15 cellular contexts compared by ENCODE assay signal in the genomic region with DNA sequence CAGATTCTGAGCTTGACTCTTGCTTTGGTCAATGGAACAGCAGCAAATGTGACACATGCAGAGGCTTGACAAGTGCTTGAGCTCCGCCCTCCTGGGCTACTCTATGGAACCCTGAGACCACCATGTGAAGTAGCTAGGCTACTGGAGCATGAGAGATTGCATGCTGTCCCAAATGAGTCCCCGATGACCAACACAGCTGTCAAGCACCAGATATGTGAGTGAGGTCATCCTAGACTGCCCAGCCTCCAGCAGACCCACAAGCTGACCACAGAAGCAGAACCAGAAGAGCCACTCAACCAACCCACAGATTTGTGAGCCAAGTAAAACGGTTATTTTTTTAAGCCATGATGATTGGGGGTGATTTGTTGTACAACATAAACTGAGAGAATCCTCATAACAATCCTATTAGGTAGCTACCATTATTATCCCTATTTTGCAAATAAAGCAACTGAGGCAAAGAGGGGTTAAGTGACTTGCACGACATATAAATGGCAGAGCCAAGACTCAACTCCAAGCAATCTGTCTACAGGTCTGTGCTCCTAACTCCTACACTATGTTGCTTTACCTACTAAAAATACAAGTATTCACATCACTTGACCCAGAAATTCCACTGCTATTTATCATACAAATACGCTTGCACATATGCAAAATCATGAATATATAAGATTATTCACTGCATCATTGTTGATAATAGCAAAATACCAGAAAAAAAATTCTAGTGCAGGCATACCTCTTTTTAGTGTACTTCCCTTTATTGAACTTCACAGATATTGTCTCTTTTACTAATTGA.
A peak's percentile ranks its signal among the peaks of the same experiment; 100 is the strongest.
DNase-seq lines count a peak whose midpoint lies in the region; ATAC-seq and TF ChIP-seq lines count a peak whose summit lies in the region.
"Had no signal": no experiment of that assay in that cellular context is flagged by ENCODE, and none has a peak within 500 bp of the region (broad histone marks: within the 10 kb centered on the region; RNA-seq: fewer than 3 reads in every experiment).

No MANE protein-coding gene starts in this region.

- no peak overlapping the region for H3K27ac Mint-ChIP-seq in HFFc6
- H3K27ac Mint-ChIP-seq in WTC11 = no peak overlapping the region
- H3K27ac Mint-ChIP-seq: activated CD4-positive, alpha-beta T cell treated with anti-CD3 and anti-CD28 coated beads for 36 hours; H9 had no signal

- H3K4me3 ChIP-seq in kidney epithelial cell (ENCODE audit: low read depth, low read length) = no peak overlapping the region
- H3K4me3 ChIP-seq in PC-3 (ENCODE audit: low read length) = no peak overlapping the region
- H3K4me3 ChIP-seq: ovary, upper lobe of left lung had no signal

- CTCF ChIA-PET in PC-3 (lab: Charles Lee) (no interaction called here), WTC11 (lab: Charles Lee) (no interaction called here)

- TF ChIP-seq CTCF in HFFc6 (IDR thresholded peaks at IDR 0.05) (no peak), kidney epithelial cell (IDR thresholded peaks at IDR 0.05; ENCODE audit: insufficient read depth, low read length, poor library complexity, severe bottlenecking) (no peak), PC-3 (conservative IDR thresholded peaks at IDR 0.05; ENCODE audit: low read depth, low read length) (no peak), WTC11 (IDR thresholded peaks at IDR 0.05) (no peak)

- intact Hi-C loops in PC-3 (cut with micrococcal nuclease) = no loop called here

- no peaks in the 10 kb centered on the region for H4K20me1 ChIP-seq in PC-3 (ENCODE audit: low read length)

- H3K9me3 ChIP-seq in PC-3 (ENCODE audit: low read length) = no peaks in the 10 kb centered on the region
- H3K9me3 ChIP-seq: ovary, upper lobe of left lung had no signal

- no peak overlapping the region for H3K4me2 ChIP-seq in PC-3 (ENCODE audit: low read length)

- H3K27ac ChIP-seq in PC-3 (ENCODE audit: low read length) = no peak overlapping the region
- H3K27ac ChIP-seq: upper lobe of left lung had no signal

- H3K4me3 Mint-ChIP-seq in HFFc6 = no peak overlapping the region
- H3K4me3 Mint-ChIP-seq in WTC11 = no peak overlapping the region
- H3K4me3 Mint-ChIP-seq: activated CD4-positive, alpha-beta T cell treated with anti-CD3 and anti-CD28 coated beads for 36 hours; activated T-cell treated with anti-CD3 and anti-CD28 coated beads, Interleukin-2, amount 50 U/mL, for 4 hours; H9 had no signal

- no peaks in the 10 kb centered on the region for H3K4me1 ChIP-seq in PC-3 (ENCODE audit: insufficient read depth, low read length)

- POLR2A ChIA-PET in PC-3 (lab: Charles Lee; ENCODE audit: unreplicated experiment) (no interaction called here), WTC11 (lab: Charles Lee) (no interaction called here)

- no peaks in the 10 kb centered on the region for H3K79me2 ChIP-seq in PC-3 (ENCODE audit: low read length)

- DNase-seq in Daoy (ENCODE audit: low read depth) (peak; percentile 24), HFFc6 (peak; percentile 2), RKO (ENCODE audit: low spot score) (peak; percentile 13), kidney epithelial cell (ENCODE audit: low read depth) (peak; percentile 67), PC-3 (no peak), WTC11 (ENCODE audit: low spot score) (no peak), T-helper 9 cell (no peak)
- DNase-seq in stimulated activated naive CD4-positive, alpha-beta T cell (lab: John Stamatoyannopoulos, UW) = no peak
- DNase-seq: activated CD4-positive, alpha-beta T cell treated with anti-CD3 and anti-CD28 coated beads for 36 hours; activated T-cell treated with anti-CD3 and anti-CD28 coated beads, Interleukin-2, amount 50 U/mL, for 4 hours; COR-L47; H9; NCI-H1436; ovary; upper lobe of left lung had no signal

- H3K4me1 Mint-ChIP-seq in HFFc6 (ENCODE audit: low read depth) (peaks cover 12% of the 10 kb centered on the region), WTC11 (peaks cover 17% of the 10 kb centered on the region)
- H3K4me1 Mint-ChIP-seq: activated CD4-positive, alpha-beta T cell treated with anti-CD3 and anti-CD28 coated beads for 36 hours had no signal

- H3K36me3 ChIP-seq in kidney epithelial cell (ENCODE audit: control insufficient read depth, insufficient read depth, low read length) (no peaks in the 10 kb centered on the region), PC-3 (ENCODE audit: low read depth, low read length) (no peaks in the 10 kb centered on the region)
- H3K36me3 ChIP-seq: ovary, upper lobe of left lung had no signal

- no peaks in the 10 kb centered on the region for H3K9me2 ChIP-seq in PC-3 (replicated peaks; ENCODE audit: low read length)

- H3K27me3 ChIP-seq in kidney epithelial cell (ENCODE audit: control insufficient read depth, insufficient read depth, low read length) (peaks cover 11% of the 10 kb centered on the region), PC-3 (ENCODE audit: low read length) (peaks cover 52% of the 10 kb centered on the region)
- H3K27me3 ChIP-seq: ovary had no signal

- H3K36me3 Mint-ChIP-seq in HFFc6 (ENCODE audit: low read depth) (no peaks in the 10 kb centered on the region), WTC11 (no peaks in the 10 kb centered on the region)

- H2AFZ ChIP-seq in PC-3 (ENCODE audit: low read length) = no peak overlapping the region

- no TSS peak for BruUV-seq in PC-3 (replicated peaks; lab: Mats Ljungman, UMichigan)

- H3F3A ChIP-seq in PC-3 (ENCODE audit: low read length, unreplicated experiment) = no peaks in the 10 kb centered on the region

- no peak overlapping the region for H3K9ac ChIP-seq in PC-3 (ENCODE audit: low read length)

- H3K9me3 Mint-ChIP-seq in HFFc6 (no peaks in the 10 kb centered on the region), WTC11 (no peaks in the 10 kb centered on the region)
- H3K9me3 Mint-ChIP-seq: activated T-cell treated with anti-CD3 and anti-CD28 coated beads, Interleukin-2, amount 50 U/mL, for 4 hours; H9 had no signal

- no peak for ATAC-seq in PC-3
- ATAC-seq in WTC11 = no peak
- ATAC-seq: activated CD4-positive, alpha-beta T cell treated with anti-CD3 and anti-CD28 coated beads for 36 hours; activated T-cell treated with anti-CD3 and anti-CD28 coated beads, Interleukin-2, amount 50 U/mL, for 4 hours had no signal

- H3K27me3 Mint-ChIP-seq in HFFc6 (ENCODE audit: insufficient read depth) (peaks cover 22% of the 10 kb centered on the region), WTC11 (ENCODE audit: low read depth) (peaks cover 17% of the 10 kb centered on the region)

TF ChIP-seq in WTC11, 78 proteins besides CTCF, POLR2A, EP300 and RAD21 (continues in another document):
- TF ChIP-seq, protein P1, sequence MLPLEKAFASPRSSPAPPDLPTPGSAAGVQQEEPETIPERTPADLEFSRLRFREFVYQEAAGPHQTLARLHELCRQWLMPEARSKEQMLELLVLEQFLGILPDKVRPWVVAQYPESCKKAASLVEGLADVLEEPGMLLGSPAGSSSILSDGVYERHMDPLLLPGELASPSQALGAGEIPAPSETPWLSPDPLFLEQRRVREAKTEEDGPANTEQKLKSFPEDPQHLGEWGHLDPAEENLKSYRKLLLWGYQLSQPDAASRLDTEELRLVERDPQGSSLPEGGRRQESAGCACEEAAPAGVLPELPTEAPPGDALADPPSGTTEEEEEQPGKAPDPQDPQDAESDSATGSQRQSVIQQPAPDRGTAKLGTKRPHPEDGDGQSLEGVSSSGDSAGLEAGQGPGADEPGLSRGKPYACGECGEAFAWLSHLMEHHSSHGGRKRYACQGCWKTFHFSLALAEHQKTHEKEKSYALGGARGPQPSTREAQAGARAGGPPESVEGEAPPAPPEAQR (CRISPR knock-in tag; IDR thresholded peaks at IDR 0.05) = no peak
- TF ChIP-seq, protein P2, sequence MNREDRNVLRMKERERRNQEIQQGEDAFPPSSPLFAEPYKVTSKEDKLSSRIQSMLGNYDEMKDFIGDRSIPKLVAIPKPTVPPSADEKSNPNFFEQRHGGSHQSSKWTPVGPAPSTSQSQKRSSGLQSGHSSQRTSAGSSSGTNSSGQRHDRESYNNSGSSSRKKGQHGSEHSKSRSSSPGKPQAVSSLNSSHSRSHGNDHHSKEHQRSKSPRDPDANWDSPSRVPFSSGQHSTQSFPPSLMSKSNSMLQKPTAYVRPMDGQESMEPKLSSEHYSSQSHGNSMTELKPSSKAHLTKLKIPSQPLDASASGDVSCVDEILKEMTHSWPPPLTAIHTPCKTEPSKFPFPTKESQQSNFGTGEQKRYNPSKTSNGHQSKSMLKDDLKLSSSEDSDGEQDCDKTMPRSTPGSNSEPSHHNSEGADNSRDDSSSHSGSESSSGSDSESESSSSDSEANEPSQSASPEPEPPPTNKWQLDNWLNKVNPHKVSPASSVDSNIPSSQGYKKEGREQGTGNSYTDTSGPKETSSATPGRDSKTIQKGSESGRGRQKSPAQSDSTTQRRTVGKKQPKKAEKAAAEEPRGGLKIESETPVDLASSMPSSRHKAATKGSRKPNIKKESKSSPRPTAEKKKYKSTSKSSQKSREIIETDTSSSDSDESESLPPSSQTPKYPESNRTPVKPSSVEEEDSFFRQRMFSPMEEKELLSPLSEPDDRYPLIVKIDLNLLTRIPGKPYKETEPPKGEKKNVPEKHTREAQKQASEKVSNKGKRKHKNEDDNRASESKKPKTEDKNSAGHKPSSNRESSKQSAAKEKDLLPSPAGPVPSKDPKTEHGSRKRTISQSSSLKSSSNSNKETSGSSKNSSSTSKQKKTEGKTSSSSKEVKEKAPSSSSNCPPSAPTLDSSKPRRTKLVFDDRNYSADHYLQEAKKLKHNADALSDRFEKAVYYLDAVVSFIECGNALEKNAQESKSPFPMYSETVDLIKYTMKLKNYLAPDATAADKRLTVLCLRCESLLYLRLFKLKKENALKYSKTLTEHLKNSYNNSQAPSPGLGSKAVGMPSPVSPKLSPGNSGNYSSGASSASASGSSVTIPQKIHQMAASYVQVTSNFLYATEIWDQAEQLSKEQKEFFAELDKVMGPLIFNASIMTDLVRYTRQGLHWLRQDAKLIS (CRISPR knock-in tag; IDR thresholded peaks at IDR 0.05; ENCODE audit: borderline replicate concordance) = no peak
- no peak for TF ChIP-seq MXD4 (CRISPR knock-in tag; IDR thresholded peaks at IDR 0.05; ENCODE audit: borderline replicate concordance)

Comparison
In these comparisons a context has a peak if more than half of its experiments do, and no peak if none do; other contexts are left out.
1. DNase-seq: peak in Daoy (single experiment), HFFc6 (single experiment), RKO (single experiment) and kidney epithelial cell (single experiment); none in PC-3 (single experiment), stimulated activated naive CD4-positive, alpha-beta T cell (0 of 6), WTC11 (single experiment) and T-helper 9 cell (single experiment).